Comparison of ENCODE assay signal across 17 cellular contexts in the genomic region with DNA sequence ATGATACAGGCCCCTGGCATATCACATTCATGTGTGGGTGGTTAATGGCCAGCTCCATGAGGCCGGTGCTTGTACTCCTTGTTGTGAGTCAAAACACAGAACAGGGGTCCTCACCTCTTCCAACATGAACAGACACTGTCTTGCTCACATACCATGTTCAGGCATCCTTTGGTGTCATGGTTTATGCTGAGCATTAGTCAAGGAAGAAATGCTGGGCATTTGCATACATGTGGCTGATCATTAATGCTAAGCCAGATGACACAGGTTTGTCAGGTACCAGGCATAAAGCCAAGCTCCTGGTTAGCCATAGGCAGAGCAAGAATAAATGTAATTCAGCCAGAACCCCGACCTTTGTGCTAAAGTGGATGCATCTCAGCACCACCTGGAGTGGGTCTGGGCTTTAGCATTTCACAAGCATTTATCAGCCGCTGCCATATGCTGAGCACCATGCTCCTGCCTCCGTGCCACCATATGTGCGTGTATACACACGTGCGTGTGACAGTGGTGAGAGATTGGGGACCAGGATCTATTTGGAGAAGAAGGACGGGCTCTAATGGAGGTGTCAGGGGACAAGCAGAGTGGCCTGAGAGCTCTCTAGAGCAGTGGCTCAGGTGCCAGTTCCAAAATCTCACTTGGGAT. TPM values are rescaled to one million over a fixed set of nuclear protein-coding genes. Genes with fewer than 3 reads are reported as not detected.
DNase-seq lines count a peak whose midpoint lies in the region; ATAC-seq and TF ChIP-seq lines count a peak whose summit lies in the region.
"Had no signal": no experiment of that assay in that cellular context is flagged by ENCODE, and none has a peak within 500 bp of the region (broad histone marks: within the 10 kb centered on the region; RNA-seq: fewer than 3 reads in every experiment).

No MANE protein-coding gene starts in this region.

- H3K4me3 Mint-ChIP-seq in activated CD4-positive, alpha-beta T cell treated with anti-CD3 and anti-CD28 coated beads for 36 hours, result no peak overlapping the region
- H3K4me3 Mint-ChIP-seq: activated naive CD4-positive, alpha-beta T cell treated with anti-CD3 and anti-CD28 coated beads, Interleukin-2, amount 10 ng/mL, durations not matched to agents 7 days and 5 days; CD4-positive, CD25-positive, alpha-beta regulatory T cell; dendritic cell treated with granulocyte-macrophage colony-stimulating factor and Interleukin-4, amounts not matched to agents 40 ng/mL and 50 ng/mL, for 4 days; neural crest cell had no signal

- H3K27me3 ChIP-seq in right atrium auricular region (no peaks in the 10 kb centered on the region), lung (ENCODE audit: control insufficient read depth, insufficient read depth) (no peaks in the 10 kb centered on the region), aorta (ENCODE audit: control insufficient read depth in 1 of 2, insufficient read depth in 2 of 2, low read length in 1 of 2) (no peaks in the 10 kb centered on the region)

- H3K9me3 ChIP-seq in right atrium auricular region (no peaks in the 10 kb centered on the region), lung (ENCODE audit: control insufficient read depth in 2 of 2, insufficient read depth in 1 of 2, low read length in 1 of 2) (no peaks in the 10 kb centered on the region), aorta (ENCODE audit: control insufficient read depth, low read length) (no peaks in the 10 kb centered on the region)

- CTCF ChIA-PET in activated CD4-positive, alpha-beta T cell treated with anti-CD3 and anti-CD28 coated beads for 36 hours (lab: Charles Lee), result interaction anchor here (1.0 to 1.5 kb wide), 3 partner anchors 13 to 71 kb away, joined by 3 to 5 read pairs (median 3); no protein-coding TSS in a partner anchor

- ATAC-seq in lung (ENCODE audit: insufficient read depth, low FRiP score) (no peak), aorta (ENCODE audit: low FRiP score) (no peak), left colon (no peak)
- ATAC-seq in activated CD4-positive, alpha-beta T cell treated with anti-CD3 and anti-CD28 coated beads for 36 hours, result no peak

- intact Hi-C loops in cardiac septum (cut with DNase I) (no loop called here), aorta (cut with DNase I) (no loop called here), left colon (cut with DNase I, micrococcal nuclease) (loop anchor here in 1 of 2 donors (10.0 kb wide), 1 partner anchor 49 kb away; no protein-coding TSS in a partner anchor)
- intact Hi-C loops in activated CD4-positive, alpha-beta T cell treated with anti-CD3 and anti-CD28 coated beads for 36 hours (cut with DNase I, micrococcal nuclease), result no loop called here

- H3K9me3 Mint-ChIP-seq in activated CD4-positive, alpha-beta T cell treated with anti-CD3 and anti-CD28 coated beads for 36 hours (ENCODE audit: low read depth), result no peaks in the 10 kb centered on the region
- H3K9me3 Mint-ChIP-seq: activated naive CD4-positive, alpha-beta T cell treated with anti-CD3 and anti-CD28 coated beads, Interleukin-2, amount 10 ng/mL, durations not matched to agents 7 days and 5 days; CD4-positive, CD25-positive, alpha-beta regulatory T cell; dendritic cell treated with granulocyte-macrophage colony-stimulating factor and Interleukin-4, amounts not matched to agents 40 ng/mL and 50 ng/mL, for 4 days; neural crest cell had no signal

- H3K27ac Mint-ChIP-seq in activated CD4-positive, alpha-beta T cell treated with anti-CD3 and anti-CD28 coated beads for 36 hours, result no peak overlapping the region
- H3K27ac Mint-ChIP-seq: activated naive CD4-positive, alpha-beta T cell treated with anti-CD3 and anti-CD28 coated beads, Interleukin-2, amount 10 ng/mL, durations not matched to agents 7 days and 5 days; dendritic cell treated with granulocyte-macrophage colony-stimulating factor and Interleukin-4, amounts not matched to agents 40 ng/mL and 50 ng/mL, for 4 days had no signal

- peaks cover 40% of the 10 kb centered on the region for H3K4me1 Mint-ChIP-seq in activated CD4-positive, alpha-beta T cell treated with anti-CD3 and anti-CD28 coated beads for 36 hours

- WGBS in lung, 2 donors, result 88 to 92% methylated on average over 8 of the region's 8 CpGs
- WGBS in aorta, 2 donors, result 35 to 49% methylated on average over 8 of the region's 8 CpGs

- POLR2A ChIA-PET in activated CD4-positive, alpha-beta T cell treated with anti-CD3 and anti-CD28 coated beads for 36 hours (lab: Charles Lee), result interaction anchor here (0.6 to 2.3 kb wide), 2 partner anchors 13 to 14 kb away, joined by 3 to 15 read pairs; no protein-coding TSS in a partner anchor

- DNase-seq in right atrium auricular region (ENCODE audit: low spot score) (no peak), cardiac septum (ENCODE audit: low spot score) (no peak), lung (ENCODE audit: low spot score) (no peak), aorta (no peak), left colon (no peak)
- DNase-seq in stimulated activated CD4-positive, alpha-beta T cell treated with anti-CD3 and anti-CD28 coated beads, Interleukin-4, amount 100 ng/mL, for 24 hours, result no peak
- DNase-seq in activated CD4-positive, alpha-beta T cell treated with anti-CD3 and anti-CD28 coated beads for 36 hours, result no peak
- DNase-seq: activated CD4-positive, alpha-beta T cell treated with anti-CD3 and anti-CD28 coated beads for 48 hours; activated naive CD4-positive, alpha-beta T cell treated with anti-CD3 and anti-CD28 coated beads, Interleukin-2, amount 10 ng/mL, durations not matched to agents 7 days and 5 days; CD4-positive, CD25-positive, alpha-beta regulatory T cell; foreskin fibroblast; GOT3; NCI-H1436 treated with DMSO at 0.1 percent for 48 hours; NK-92 treated with Interleukin-12 subunit alpha and Interleukin-12 subunit beta, amount 100 ng/mL, for 24 hours had no signal

- TF ChIP-seq CTCF in right atrium auricular region (IDR thresholded peaks at IDR 0.05) (no peak), VCaP (conservative IDR thresholded peaks at IDR 0.05) (no peak), lung (IDR thresholded peaks at IDR 0.05; ENCODE audit: control extremely low read depth, extremely low read depth) (no peak)

- H3K4me3 ChIP-seq in right atrium auricular region, result no peak overlapping the region
- H3K4me3 ChIP-seq in lung, result no peak overlapping the region
- no peak overlapping the region for H3K4me3 ChIP-seq in aorta (ENCODE audit: low read length in 2 of 2)

- H3K27me3 Mint-ChIP-seq in activated CD4-positive, alpha-beta T cell treated with anti-CD3 and anti-CD28 coated beads for 36 hours, result no peaks in the 10 kb centered on the region
- H3K27me3 Mint-ChIP-seq: activated naive CD4-positive, alpha-beta T cell treated with anti-CD3 and anti-CD28 coated beads, Interleukin-2, amount 10 ng/mL, durations not matched to agents 7 days and 5 days; CD4-positive, CD25-positive, alpha-beta regulatory T cell; dendritic cell treated with granulocyte-macrophage colony-stimulating factor and Interleukin-4, amounts not matched to agents 40 ng/mL and 50 ng/mL, for 4 days had no signal

- H3K36me3 ChIP-seq in right atrium auricular region (peaks cover 9% of the 10 kb centered on the region), lung (ENCODE audit: control insufficient read depth in 2 of 2, insufficient read depth in 2 of 2, low read length in 2 of 2) (peaks cover 0 to 13% of the 10 kb centered on the region in 2 donors), aorta (ENCODE audit: control insufficient read depth in 1 of 2, insufficient read depth in 2 of 2, low read length in 1 of 2) (peaks cover 0 to 11% of the 10 kb centered on the region in 2 donors)

- H3K27ac ChIP-seq in right atrium auricular region (peak overlapping the region; percentile 88 to 96), VCaP (peak overlapping the region; percentile 44; the same call in 1 of the 2 replicates), lung (ENCODE audit: low read depth in 1 of 2, low read length in 1 of 2) (peak overlapping the region; percentile 17 to 55), aorta (ENCODE audit: low read depth in 1 of 2, low read length in 2 of 2) (peak overlapping the region; percentile 87 to 92)

- H3K4me1 ChIP-seq in right atrium auricular region (peaks cover 0 to 88% of the 10 kb centered on the region in 2 donors), lung (ENCODE audit: control insufficient read depth in 2 of 2, insufficient read depth in 2 of 2, low read length in 2 of 2) (peaks cover 8 to 30% of the 10 kb centered on the region in 2 donors), aorta (ENCODE audit: control insufficient read depth in 1 of 2, insufficient read depth in 2 of 2, low read length in 2 of 2) (peaks cover 5 to 17% of the 10 kb centered on the region in 2 donors)

- peaks cover 27% of the 10 kb centered on the region for H3K36me3 Mint-ChIP-seq in activated CD4-positive, alpha-beta T cell treated with anti-CD3 and anti-CD28 coated beads for 36 hours (ENCODE audit: low read depth)
- H3K36me3 Mint-ChIP-seq: activated naive CD4-positive, alpha-beta T cell treated with anti-CD3 and anti-CD28 coated beads, Interleukin-2, amount 10 ng/mL, durations not matched to agents 7 days and 5 days; CD4-positive, CD25-positive, alpha-beta regulatory T cell had no signal

RNA-seq across cellular contexts. Expression of gene MICAL2, which starts 55.0 kb away (rescaled TPM):
- 10 to 100 TPM; 77.6 to 84.5 TPM for total RNA-seq in right atrium auricular region
- 98.7 TPM for total RNA-seq in cardiac septum
- 100 to 1,000 TPM; 124 to 218 TPM for total RNA-seq in lung
- 10 to 100 TPM; 38.2 to 75.3 TPM for polyA plus RNA-seq in lung
- 100 to 1,000 TPM; 315 to 605 TPM for total RNA-seq in aorta
- 100 to 1,000 TPM in 1 of 2 donors, 10 to 100 TPM in 1; 87.7 to 245 TPM for polyA plus RNA-seq in aorta
- 100 to 1,000 TPM; 268 to 361 TPM for total RNA-seq in left colon
- total RNA-seq in activated CD4-positive, alpha-beta T cell treated with anti-CD3 and anti-CD28 coated beads for 36 hours, result 100 to 1,000 TPM; 186 to 207 TPM

Comparison
In these comparisons a context has a peak if more than half of its experiments do, and no peak if none do; other contexts are left out.
1. H3K27ac ChIP-seq: peak in every context shown above with its lines; median percentile 92 in right atrium auricular region; 90 in aorta; 44 in VCaP; 36 in lung.